ENCODE assay signal across 16 cellular contexts in the genomic region with DNA sequence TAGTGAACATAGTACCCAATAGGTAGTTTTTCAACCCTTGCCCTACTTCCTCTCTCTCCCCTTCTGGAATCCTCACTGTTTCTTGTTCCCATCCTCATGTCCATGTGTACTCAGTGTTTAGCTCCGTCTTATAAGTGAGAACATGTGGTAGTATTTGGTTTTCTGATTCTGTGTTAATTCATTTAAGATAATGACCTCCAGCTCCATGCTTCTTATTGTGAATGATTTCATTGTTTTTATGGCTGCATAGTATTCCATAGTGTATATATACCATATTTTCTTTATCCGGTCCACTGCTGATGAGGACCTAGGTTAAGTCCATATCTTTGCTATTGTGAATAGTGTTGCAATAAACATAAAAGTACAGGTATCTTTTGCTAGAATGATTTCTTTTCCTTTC. TPM values are rescaled to one million over a fixed set of nuclear protein-coding genes. Genes with fewer than 3 reads are reported as not detected.
DNase-seq lines count a peak whose midpoint lies in the region; ATAC-seq and TF ChIP-seq lines count a peak whose summit lies in the region.
"Had no signal": no experiment of that assay in that cellular context is flagged by ENCODE, and none has a peak within 500 bp of the region (broad histone marks: within the 10 kb centered on the region; RNA-seq: fewer than 3 reads in every experiment).

No MANE protein-coding gene starts in this region.

- 92 to 97% (median 96%) methylated on average over 2 of the region's 2 CpGs for WGBS in psoas muscle, 3 donors

- ATAC-seq in stimulated activated effector memory CD8-positive, alpha-beta T cell treated with anti-CD3 and anti-CD28 coated beads, Interleukin-12 subunit alpha, Interleukin-12 subunit beta, amount 100 ng/mL, for 72 hours = no peak
- no peak for ATAC-seq in psoas muscle
- no peak for ATAC-seq in GM18909 (IDR thresholded peaks at IDR 0.05; ENCODE audit: poor library complexity, unreplicated experiment)
- ATAC-seq in omental fat pad (ENCODE audit: low FRiP score) = no peak

- CTCF ChIA-PET in HEK293 (lab: Yijun Ruan, JAX) = no interaction called here

- DNase-seq in activated naive CD4-positive, alpha-beta T cell treated with anti-CD3 and anti-CD28 coated beads, Interleukin-2, amount 50 U/mL, for 16 hours = no peak
- DNase-seq in endothelial cell (ENCODE audit: low spot score) (no peak), psoas muscle (no peak), omental fat pad (ENCODE audit: low spot score) (no peak)
- no peak for DNase-seq in stimulated activated effector memory CD8-positive, alpha-beta T cell treated with anti-CD3 and anti-CD28 coated beads, Interleukin-12 subunit alpha, Interleukin-12 subunit beta, amount 100 ng/mL, for 72 hours (ENCODE audit: low spot score in 2 of 2)
- DNase-seq: Karpas-422, MM.1S, NCI-H1105 treated with DMSO at 0.1 percent for 48 hours, NCI-H187 treated with DMSO at 0.1 percent for 48 hours, NCI-H2171, NCI-H446 treated with DMSO at 0.1 percent for 48 hours, NCI-H748 treated with DMSO at 0.1 percent for 48 hours, PC-9 had no signal

- H3K9me3 Mint-ChIP-seq in activated naive CD4-positive, alpha-beta T cell treated with anti-CD3 and anti-CD28 coated beads, Interleukin-2, amount 50 U/mL, for 24 hours = no peaks in the 10 kb centered on the region
- no peaks in the 10 kb centered on the region for H3K9me3 Mint-ChIP-seq in endothelial cell (ENCODE audit: unreplicated experiment)
- no peaks in the 10 kb centered on the region for H3K9me3 Mint-ChIP-seq in stimulated activated effector memory CD8-positive, alpha-beta T cell treated with anti-CD3 and anti-CD28 coated beads, Interleukin-12 subunit alpha, Interleukin-12 subunit beta, amount 100 ng/mL, for 72 hours

- no peaks in the 10 kb centered on the region for H3K4me1 ChIP-seq in HEK293 (ENCODE audit: control insufficient read depth, insufficient read depth, low read length)
- H3K4me1 ChIP-seq in psoas muscle = peaks cover 92% of the 10 kb centered on the region

- peaks cover 12% of the 10 kb centered on the region for H3K36me3 Mint-ChIP-seq in activated naive CD4-positive, alpha-beta T cell treated with anti-CD3 and anti-CD28 coated beads, Interleukin-2, amount 50 U/mL, for 24 hours
- peaks cover 5% of the 10 kb centered on the region for H3K36me3 Mint-ChIP-seq in endothelial cell (ENCODE audit: low read depth, unreplicated experiment)
- peaks cover 18% of the 10 kb centered on the region for H3K36me3 Mint-ChIP-seq in stimulated activated effector memory CD8-positive, alpha-beta T cell treated with anti-CD3 and anti-CD28 coated beads, Interleukin-12 subunit alpha, Interleukin-12 subunit beta, amount 100 ng/mL, for 72 hours

- H3K4me1 Mint-ChIP-seq in activated naive CD4-positive, alpha-beta T cell treated with anti-CD3 and anti-CD28 coated beads, Interleukin-2, amount 50 U/mL, for 24 hours = peaks cover 94% of the 10 kb centered on the region
- H3K4me1 Mint-ChIP-seq in endothelial cell (ENCODE audit: unreplicated experiment) = peaks cover 88% of the 10 kb centered on the region
- peaks cover 89% of the 10 kb centered on the region for H3K4me1 Mint-ChIP-seq in stimulated activated effector memory CD8-positive, alpha-beta T cell treated with anti-CD3 and anti-CD28 coated beads, Interleukin-12 subunit alpha, Interleukin-12 subunit beta, amount 100 ng/mL, for 72 hours

- H3K36me3 ChIP-seq in HEK293 (ENCODE audit: control insufficient read depth in 2 of 2, insufficient read depth in 1 of 2, low read length in 2 of 2) (no peaks in the 10 kb centered on the region), psoas muscle (ENCODE audit: insufficient read depth in 1 of 2, low read depth in 1 of 2) (no peaks in the 10 kb centered on the region)

- POLR2A ChIA-PET in HEK293 (lab: Yijun Ruan, JAX) = no interaction called here

- intact Hi-C loops in psoas muscle (cut with DNase I) = no loop called here

- no peak overlapping the region for H3K4me3 ChIP-seq in HEK293 (ENCODE audit: low read depth, low read length)
- no peak overlapping the region for H3K4me3 ChIP-seq in psoas muscle
- H3K4me3 ChIP-seq: PC-9 had no signal

- H3K27ac Mint-ChIP-seq in activated naive CD4-positive, alpha-beta T cell treated with anti-CD3 and anti-CD28 coated beads, Interleukin-2, amount 50 U/mL, for 24 hours = peak overlapping the region; percentile 42
- peak overlapping the region; percentile 69 for H3K27ac Mint-ChIP-seq in endothelial cell (ENCODE audit: unreplicated experiment)
- peak overlapping the region; percentile 56 for H3K27ac Mint-ChIP-seq in stimulated activated effector memory CD8-positive, alpha-beta T cell treated with anti-CD3 and anti-CD28 coated beads, Interleukin-12 subunit alpha, Interleukin-12 subunit beta, amount 100 ng/mL, for 72 hours

- H3K27me3 Mint-ChIP-seq in activated naive CD4-positive, alpha-beta T cell treated with anti-CD3 and anti-CD28 coated beads, Interleukin-2, amount 50 U/mL, for 24 hours = no peaks in the 10 kb centered on the region
- peaks cover 18% of the 10 kb centered on the region for H3K27me3 Mint-ChIP-seq in endothelial cell (ENCODE audit: unreplicated experiment)

- TF ChIP-seq CTCF in HEK293 (tag by site-specific recombination; IDR thresholded peaks at IDR 0.05) (no peak), endothelial cell (IDR thresholded peaks at IDR 0.05; ENCODE audit: unreplicated experiment) (no peak), psoas muscle (IDR thresholded peaks at IDR 0.05) (no peak), omental fat pad (IDR thresholded peaks at IDR 0.05) (no peak)

- H3K9me3 ChIP-seq in HEK293 (ENCODE audit: control insufficient read depth, insufficient read depth, low read depth, low read length) (no peaks in the 10 kb centered on the region), psoas muscle (no peaks in the 10 kb centered on the region)

- no peak overlapping the region for H3K4me3 Mint-ChIP-seq in activated naive CD4-positive, alpha-beta T cell treated with anti-CD3 and anti-CD28 coated beads, Interleukin-2, amount 50 U/mL, for 24 hours
- peak overlapping the region; percentile 72 for H3K4me3 Mint-ChIP-seq in endothelial cell (ENCODE audit: unreplicated experiment)
- no peak overlapping the region for H3K4me3 Mint-ChIP-seq in stimulated activated effector memory CD8-positive, alpha-beta T cell treated with anti-CD3 and anti-CD28 coated beads, Interleukin-12 subunit alpha, Interleukin-12 subunit beta, amount 100 ng/mL, for 72 hours

- H3K27me3 ChIP-seq in psoas muscle (ENCODE audit: insufficient read depth in 3 of 3, low read length in 2 of 3) = no peaks in the 10 kb centered on the region

- H3K27ac ChIP-seq in HEK293 (ENCODE audit: extremely low read depth, low read depth, low read length) = no peak overlapping the region
- H3K27ac ChIP-seq in psoas muscle = no peak overlapping the region
- H3K27ac ChIP-seq: PC-9 had no signal

TF ChIP-seq in HEK293, 187 proteins besides CTCF, POLR2A, EP300 and RAD21:
- TF ChIP-seq ZNF146 (tag by site-specific recombination; IDR thresholded peaks at IDR 0.05) (peak; percentile 54; the same call in 1 of the 2 replicates), ZFP37 (tag by site-specific recombination; IDR thresholded peaks at IDR 0.05) (no peak)

RNA-seq across cellular contexts. Expression of gene IRF2, which starts 31.0 kb away (rescaled TPM):
- 27.6 TPM for total RNA-seq in endothelial cell (ENCODE audit: unreplicated experiment)
- 10 to 100 TPM; 14.6 to 23.4 (median 16.3) TPM for total RNA-seq in psoas muscle
- 10 to 100 TPM in 2 of 3 donors, 1 to 10 TPM in 1; 6.7 to 28.9 (median 21.1) TPM for polyA plus RNA-seq in psoas muscle
- 10 to 100 TPM; 16.9 to 53.1 (median 28.9) TPM for total RNA-seq in omental fat pad
